1 cellular context compared by ENCODE assay signal in the genomic region with DNA sequence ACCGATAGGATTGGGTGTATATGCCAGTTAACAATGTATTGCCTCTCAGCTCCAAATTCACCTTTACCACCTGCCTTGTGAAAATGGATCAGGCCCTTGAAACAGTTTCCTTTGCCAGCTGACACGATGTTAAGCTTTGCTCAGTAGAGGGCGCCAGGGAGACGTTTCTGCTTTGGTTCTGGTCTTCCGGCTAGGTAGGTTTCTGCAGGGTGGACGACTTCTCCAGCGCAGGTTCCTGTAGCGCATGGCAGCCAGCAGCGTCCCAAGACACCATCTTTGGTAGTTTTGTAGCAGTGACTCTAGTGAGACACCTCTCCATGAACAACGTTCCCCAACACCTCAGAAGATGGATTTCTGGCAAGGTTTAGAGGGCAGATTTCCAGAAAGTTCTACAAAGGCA.
TF ChIP-seq lines count a peak whose summit lies in the region.

No MANE protein-coding gene starts in this region.

TF ChIP-seq in HCT116, 20 proteins besides CTCF, POLR2A, EP300 and RAD21 (continued from another document):
- TF ChIP-seq REST (IDR thresholded peaks at IDR 0.05; ENCODE audit: low read depth) = no peak
- TF ChIP-seq, protein P1, sequence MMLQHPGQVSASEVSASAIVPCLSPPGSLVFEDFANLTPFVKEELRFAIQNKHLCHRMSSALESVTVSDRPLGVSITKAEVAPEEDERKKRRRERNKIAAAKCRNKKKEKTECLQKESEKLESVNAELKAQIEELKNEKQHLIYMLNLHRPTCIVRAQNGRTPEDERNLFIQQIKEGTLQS (IDR thresholded peaks at IDR 0.05) = no peak
- TF ChIP-seq JUND (IDR thresholded peaks at IDR 0.05) = no peak
- no peak for TF ChIP-seq ZFX (IDR thresholded peaks at IDR 0.05)
TF ChIP-seq in HCT116: peak in this region for 0.
